Comparison of ENCODE assay signal across 27 cellular contexts in the genomic region with DNA sequence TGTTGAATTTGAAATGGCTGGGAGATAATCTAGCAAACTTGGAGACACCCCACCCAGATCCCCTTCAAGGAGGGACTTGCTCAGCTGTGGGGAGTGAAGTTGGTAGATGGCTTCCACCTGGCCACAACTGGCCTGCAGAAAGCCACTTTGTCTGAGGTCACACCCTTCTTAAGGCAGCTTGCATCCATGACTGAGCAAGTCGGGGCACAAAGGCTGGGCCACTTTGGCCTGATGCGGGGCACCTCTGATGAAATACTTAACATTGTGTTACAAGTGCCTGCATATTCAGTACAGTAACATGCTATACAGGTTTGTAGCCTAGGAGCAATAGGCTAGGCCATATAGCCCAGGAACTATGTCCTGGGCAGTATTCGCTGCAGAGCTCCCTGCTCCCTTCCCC.
"Had no signal": no experiment of that assay in that cellular context is flagged by ENCODE, and none has a peak within 500 bp of the region (broad histone marks: within the 10 kb centered on the region; RNA-seq: fewer than 3 reads in every experiment).

No MANE protein-coding gene starts in this region.

- H3K9me3 ChIP-seq: Peyer's patch, SJCRH30, SK-N-SH had no signal

- H3K4me2 ChIP-seq: SK-N-SH had no signal

- DNase-seq: activated CD4-positive, alpha-beta T cell treated with anti-CD3 and anti-CD28 coated beads for 48 hours; activated CD4-positive, alpha-beta T cell treated with anti-CD3 and anti-CD28 coated beads, Interleukin-2, amount 50 U/mL, for 48 hours; activated CD4-positive, CD25-positive, alpha-beta regulatory T cell treated with anti-CD3 and anti-CD28 coated beads, Interleukin-2, amount 50 U/mL, for 72 hours; activated gamma-delta T cell; activated naive CD4-positive, alpha-beta T cell treated with anti-CD3 and anti-CD28 coated beads for 36 hours; activated T-cell treated with anti-CD3 and anti-CD28 coated beads for 4 hours; activated T-cell treated with anti-CD3 and anti-CD28 coated beads, Interleukin-2, amount 50 U/mL, for 48 hours; Karpas-422; MM.1S; NCI-H1092 treated with DMSO at 0.1 percent for 48 hours; NCI-H1417 treated with DMSO at 0.1 percent for 48 hours; NCI-H1694; NCI-H2029 treated with DMSO at 0.1 percent for 48 hours; NCI-H345; NCI-H510A; NCI-H526 treated with DMSO at 0.1 percent for 48 hours; NK-92 treated with Interleukin-12 subunit alpha and Interleukin-12 subunit beta, amount 100 ng/mL, for 24 hours; OCI-M1; Peyer's patch; Right ventricle myocardium superior; SJCRH30; SK-N-SH had no signal

- H3K27me3 Mint-ChIP-seq: activated naive CD8-positive, alpha-beta T cell; activated T-helper 17 cell treated with anti-CD3 and anti-CD28 coated beads, Interleukin-2, amount 50 U/mL, for 72 hours had no signal

- ATAC-seq: activated T-helper 17 cell treated with anti-CD3 and anti-CD28 coated beads, Interleukin-2, amount 50 U/mL, for 72 hours; WTC11 had no signal

- H3K4me3 ChIP-seq: Peyer's patch, SJCRH30 had no signal

- H3K36me3 ChIP-seq: SJCRH30 had no signal

- H3K9ac ChIP-seq: SK-N-SH had no signal

- H3K27me3 ChIP-seq: Peyer's patch, SJCRH30 had no signal

- H3K4me1 Mint-ChIP-seq: activated T-helper 17 cell treated with anti-CD3 and anti-CD28 coated beads, Interleukin-2, amount 50 U/mL, for 72 hours; WTC11 had no signal

- H3K27ac ChIP-seq: Peyer's patch, RWPE1, SJCRH30 had no signal

- H3K9me3 Mint-ChIP-seq: activated naive CD4-positive, alpha-beta T cell treated with anti-CD3 and anti-CD28 coated beads for 36 hours; activated T-helper 17 cell treated with anti-CD3 and anti-CD28 coated beads, Interleukin-2, amount 50 U/mL, for 72 hours; T-helper 1 cell treated with Interleukin-12 subunit alpha and Interleukin-12 subunit beta and Interleukin-4 antibody, amounts not matched to agents 30 μg/mL and 1 μg/mL, for 36 hours; WTC11 had no signal

- H3K4me1 ChIP-seq: Peyer's patch, SJCRH30 had no signal

- H3K27ac Mint-ChIP-seq: activated naive CD4-positive, alpha-beta T cell treated with anti-CD3 and anti-CD28 coated beads for 36 hours; activated naive CD8-positive, alpha-beta T cell; activated T-helper 17 cell treated with anti-CD3 and anti-CD28 coated beads, Interleukin-2, amount 50 U/mL, for 72 hours; T-helper 1 cell treated with Interleukin-12 subunit alpha and Interleukin-12 subunit beta and Interleukin-4 antibody, amounts not matched to agents 30 μg/mL and 1 μg/mL, for 36 hours; WTC11 had no signal

- H3K4me3 Mint-ChIP-seq: activated naive CD4-positive, alpha-beta T cell treated with anti-CD3 and anti-CD28 coated beads for 36 hours; activated naive CD8-positive, alpha-beta T cell; activated T-helper 17 cell treated with anti-CD3 and anti-CD28 coated beads, Interleukin-2, amount 50 U/mL, for 72 hours; T-helper 1 cell treated with Interleukin-12 subunit alpha and Interleukin-12 subunit beta and Interleukin-4 antibody, amounts not matched to agents 30 μg/mL and 1 μg/mL, for 36 hours; WTC11 had no signal
